11 cellular contexts compared by ENCODE assay signal in genomic region chr1:42943728-42944127, GRCh38. TPM values are rescaled to one million over a fixed set of nuclear protein-coding genes. Genes with fewer than 3 reads are reported as not detected.
DNase-seq lines count a peak whose midpoint lies in the region; ATAC-seq and TF ChIP-seq lines count a peak whose summit lies in the region.
"Had no signal": no experiment of that assay in that cellular context is flagged by ENCODE, and none has a peak within 500 bp of the region (broad histone marks: within the 10 kb centered on the region; RNA-seq: fewer than 3 reads in every experiment).

No MANE protein-coding gene starts in this region.

- H3K4me1 Mint-ChIP-seq in activated T-cell treated with anti-CD3 and anti-CD28 coated beads, Interleukin-2, amount 50 U/mL, for 72 hours (ENCODE audit: low read depth): peaks cover 91% of the 10 kb centered on the region

- H3K27me3 Mint-ChIP-seq in activated T-cell treated with anti-CD3 and anti-CD28 coated beads, Interleukin-2, amount 50 U/mL, for 72 hours (ENCODE audit: low read depth): no peaks in the 10 kb centered on the region

- H3K36me3 ChIP-seq in mesendoderm (ENCODE audit: control insufficient read depth, insufficient read depth, low read length) (peaks cover 30% of the 10 kb centered on the region), thoracic aorta (no peaks in the 10 kb centered on the region)

- H3K36me3 Mint-ChIP-seq in activated T-cell treated with anti-CD3 and anti-CD28 coated beads, Interleukin-2, amount 50 U/mL, for 72 hours (ENCODE audit: insufficient read depth in 2 of 2): peaks cover 8 to 32% of the 10 kb centered on the region in 2 donors

- H3K79me1 ChIP-seq in mesendoderm (ENCODE audit: low read length): peaks cover 36% of the 10 kb centered on the region

- H3K79me2 ChIP-seq in mesendoderm (ENCODE audit: control insufficient read depth, insufficient read depth, low read length): peaks cover 88% of the 10 kb centered on the region

- no peak overlapping the region for H3K18ac ChIP-seq in mesendoderm (ENCODE audit: low read length)

- H3K4me3 Mint-ChIP-seq in activated T-cell treated with anti-CD3 and anti-CD28 coated beads, Interleukin-2, amount 50 U/mL, for 72 hours: peak overlapping the region; percentile 1 to 41

- no peak overlapping the region for H3K9ac ChIP-seq in mesendoderm (ENCODE audit: low read length)

- no peak overlapping the region for H3K4me3 ChIP-seq in mesendoderm (ENCODE audit: low read length)
- no peak overlapping the region for H3K4me3 ChIP-seq in thoracic aorta

- no peak for ATAC-seq in activated T-cell treated with anti-CD3 and anti-CD28 coated beads, Interleukin-2, amount 50 U/mL, for 72 hours (replicated peaks in 1 of 2)
- no peak for ATAC-seq in thoracic aorta (ENCODE audit: insufficient number of reproducible peaks, low FRiP score, low read depth)
- no peak for ATAC-seq in HG02759 (IDR thresholded peaks at IDR 0.05; ENCODE audit: unreplicated experiment)
- no peak for ATAC-seq in GM18870 (IDR thresholded peaks at IDR 0.05; ENCODE audit: unreplicated experiment)

- H3K27ac Mint-ChIP-seq in activated T-cell treated with anti-CD3 and anti-CD28 coated beads, Interleukin-2, amount 50 U/mL, for 72 hours: peak overlapping the region; percentile 8

- no peak overlapping the region for H3K4me2 ChIP-seq in mesendoderm (ENCODE audit: low read length)

- no peaks in the 10 kb centered on the region for H3K9me3 Mint-ChIP-seq in activated T-cell treated with anti-CD3 and anti-CD28 coated beads, Interleukin-2, amount 50 U/mL, for 72 hours

- WGBS in mesendoderm (ENCODE audit: extremely low coverage, insufficient coverage, low lambda C conversion rate): no CpG with 5 or more reads among the region's 6 CpGs

- H2BK15ac ChIP-seq in mesendoderm (replicated peaks; ENCODE audit: low read depth): no peak overlapping the region

- H3K9me3 ChIP-seq in thoracic aorta: no peaks in the 10 kb centered on the region
- H3K9me3 ChIP-seq: BE2C had no signal

- H3K27ac ChIP-seq in angular gyrus (ENCODE audit: low read depth, low read length) (peak overlapping the region; percentile 8), mesendoderm (ENCODE audit: low read depth, low read length) (no peak overlapping the region), thoracic aorta (peak overlapping the region; percentile 91 to 96)

- no peak overlapping the region for H3K23ac ChIP-seq in mesendoderm (ENCODE audit: low read length)

- H4K5ac ChIP-seq in mesendoderm (ENCODE audit: low read length): no peak overlapping the region

- H3K27me3 ChIP-seq in mesendoderm (ENCODE audit: insufficient read depth, low read length, poor library complexity) (no peaks in the 10 kb centered on the region), thoracic aorta (replicated peaks; ENCODE audit: insufficient read depth) (no peaks in the 10 kb centered on the region)
- H3K27me3 ChIP-seq: BE2C had no signal

- TF ChIP-seq CTCF in thoracic aorta (IDR thresholded peaks at IDR 0.05): no peak

- no peak overlapping the region for H4K8ac ChIP-seq in mesendoderm (ENCODE audit: low read depth, low read length)

- peaks cover 22% of the 10 kb centered on the region for H3K4me1 ChIP-seq in mesendoderm (ENCODE audit: control insufficient read depth, low read depth, low read length)
- peaks cover 69 to 100% of the 10 kb centered on the region in 2 donors for H3K4me1 ChIP-seq in thoracic aorta (ENCODE audit: control insufficient read depth in 1 of 2, low read depth in 2 of 2)

- H3K4ac ChIP-seq in mesendoderm (ENCODE audit: low read depth, low read length): no peak overlapping the region

- DNase-seq in activated T-cell treated with anti-CD3 and anti-CD28 coated beads, Interleukin-2, amount 50 U/mL, for 72 hours: no peak
- no peak for DNase-seq in activated T-cell treated with anti-CD3 and anti-CD28 coated beads, Interleukin-2, amount 50 U/mL, for 48 hours
- no peak for DNase-seq in mesendoderm
- DNase-seq in thoracic aorta (ENCODE audit: low spot score): no peak
- DNase-seq in HuH-7 (ENCODE audit: low spot score): no peak
- DNase-seq: BE2C, GOT3, NCI-H446 had no signal

- H3K56ac ChIP-seq in mesendoderm (ENCODE audit: low read length): peak overlapping the region; percentile 50

- H2AK5ac ChIP-seq in mesendoderm (ENCODE audit: low read length): no peak overlapping the region

- H2BK5ac ChIP-seq in mesendoderm (ENCODE audit: low read length): no peak overlapping the region

- H2BK120ac ChIP-seq in mesendoderm (ENCODE audit: low read depth, low read length): no peak overlapping the region

RNA-seq across cellular contexts. Expression of gene SLC2A1, which starts 14.9 kb away (rescaled TPM):
- 10 to 100 TPM; 41.7 to 51.9 TPM for total RNA-seq in activated T-cell treated with anti-CD3 and anti-CD28 coated beads, Interleukin-2, amount 50 U/mL, for 72 hours
- 253 TPM for polyA plus RNA-seq in mesendoderm (2013, experiment 1 of 2)
- polyA plus RNA-seq in mesendoderm (2013, experiment 2 of 2): 262 TPM
- 100 to 1,000 TPM; 119 to 147 TPM for total RNA-seq in thoracic aorta
